ENCODE assay signal across 1 cellular context in the genomic region with DNA sequence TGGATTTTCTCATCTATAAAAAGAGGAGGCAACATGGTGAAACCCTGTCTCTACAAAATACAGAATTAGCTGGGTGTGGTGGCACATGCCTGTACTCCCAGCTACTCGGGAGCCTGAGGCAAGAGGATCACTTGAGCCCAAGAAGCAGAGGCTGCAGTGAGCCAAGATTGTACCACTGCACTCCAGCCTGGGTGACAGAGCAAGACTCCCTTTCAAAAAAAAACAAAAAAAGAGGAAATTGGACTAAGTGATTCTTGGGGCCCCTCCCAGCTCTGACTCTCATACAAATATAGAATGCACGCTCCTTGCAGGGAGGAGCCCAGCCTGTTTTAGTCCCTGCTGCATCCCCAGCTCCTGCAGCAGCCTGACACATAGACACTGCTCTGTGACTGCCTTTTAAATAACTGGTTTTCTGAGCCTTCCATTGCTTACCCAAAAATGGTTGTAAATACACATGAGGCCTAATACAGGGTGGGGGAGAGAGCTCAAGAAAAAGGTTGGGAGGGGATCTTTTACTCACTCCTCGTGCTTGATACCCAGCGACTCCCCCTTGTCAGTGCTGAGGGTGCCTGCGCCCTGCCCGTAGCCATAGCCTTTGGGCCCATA.
TF ChIP-seq lines count a peak whose summit lies in the region.

No MANE protein-coding gene starts in this region.

TF ChIP-seq in endothelial cell of umbilical vein, 7 proteins besides CTCF, POLR2A, EP300 and RAD21:
- TF ChIP-seq POLR2AphosphoS5 (IDR thresholded peaks at IDR 0.05; ENCODE audit: insufficient read depth, low read depth, low read length) = no peak
- TF ChIP-seq, protein P1, sequence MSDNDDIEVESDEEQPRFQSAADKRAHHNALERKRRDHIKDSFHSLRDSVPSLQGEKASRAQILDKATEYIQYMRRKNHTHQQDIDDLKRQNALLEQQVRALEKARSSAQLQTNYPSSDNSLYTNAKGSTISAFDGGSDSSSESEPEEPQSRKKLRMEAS (IDR thresholded peaks at IDR 0.05; ENCODE audit: insufficient read depth, insufficient read length) = no peak
- no peak for TF ChIP-seq EZH2 (IDR thresholded peaks at IDR 0.05; ENCODE audit: borderline replicate concordance, low read depth, low read length, severe bottlenecking)
- no peak for TF ChIP-seq MYC (IDR thresholded peaks at IDR 0.05; ENCODE audit: low read depth, low read length)
- no peak for TF ChIP-seq GATA2 (IDR thresholded peaks at IDR 0.05; ENCODE audit: insufficient read depth, insufficient read length, low read depth, low read length)
- TF ChIP-seq JUN (IDR thresholded peaks at IDR 0.05; ENCODE audit: borderline replicate concordance, insufficient read depth, insufficient read length, low read depth) = no peak
- TF ChIP-seq FOS (IDR thresholded peaks at IDR 0.05; ENCODE audit: borderline replicate concordance, insufficient read depth, low read length) = no peak
